Comparison of ENCODE assay signal across 26 cellular contexts in genomic region chr11:13949876-13950275, GRCh38. TPM values are rescaled to one million over a fixed set of nuclear protein-coding genes. Genes with fewer than 3 reads are reported as not detected.
DNase-seq lines count a peak whose midpoint lies in the region; ATAC-seq, FAIRE-seq and TF ChIP-seq lines count a peak whose summit lies in the region.
"Had no signal": no experiment of that assay in that cellular context is flagged by ENCODE, and none has a peak within 500 bp of the region (broad histone marks: within the 10 kb centered on the region; RNA-seq: fewer than 3 reads in every experiment).

No MANE protein-coding gene starts in this region.

- no peak overlapping the region for H2AFZ ChIP-seq in K562 (ENCODE audit: low read depth, low read length)

- no peak overlapping the region for H3K4me2 ChIP-seq in K562 (ENCODE audit: insufficient read depth, low read length)

- POLR2A ChIA-PET in K562 (lab: Yijun Ruan, JAX): interaction anchor here (0.6 to 0.7 kb wide), 2 partner anchors 104 to 200 kb away, joined by 3 to 4 read pairs; no protein-coding TSS in a partner anchor

- ATAC-seq in K562 (no peak), mucosa of descending colon (peak; percentile 55), HG03095 (IDR thresholded peaks at IDR 0.05; ENCODE audit: unreplicated experiment) (no peak)
- no peak for ATAC-seq in activated CD4-positive, CD25-positive, alpha-beta regulatory T cell treated with anti-CD3 and anti-CD28 coated beads, Interleukin-2, amount 50 U/mL, for 24 hours
- ATAC-seq: pancreas; stimulated activated memory B cell treated with anti-CD40 and anti-IgM and Interleukin-4, amounts not matched to agents 10 μg/mL and 1 μg/mL and 100 μg/mL, for 72 hours had no signal

- CTCF ChIA-PET in K562 (lab: Yijun Ruan, JAX; ENCODE audit: low intra/inter-chr PET ratio): interaction anchor here (1.1 to 1.5 kb wide), 2 partner anchors 174 to 178 kb away, joined by 5 read pairs; no protein-coding TSS in a partner anchor

- H3K79me2 ChIP-seq in K562 (ENCODE audit: control insufficient read depth, insufficient read depth, low read length): no peaks in the 10 kb centered on the region

- no TSS peak for BruUV-seq in K562 (replicated peaks; lab: Mats Ljungman, UMichigan)

- H3K4me3 ChIP-seq in K562 (no peak overlapping the region), mucosa of descending colon (no peak overlapping the region)
- H3K4me3 ChIP-seq: HAP-1, pancreas, right atrium auricular region, spleen, suprapubic skin had no signal

- in situ Hi-C loops in K562 (cut with MboI): loop anchor here (5.0 to 10.0 kb wide), 2 partner anchors 178 to 295 kb away; no protein-coding TSS in a partner anchor

- WGBS in K562 (ENCODE audit: insufficient coverage, low coverage, missing lambda C conversion rate): 0% methylated on average over 2 of the region's 2 CpGs

- H3K9me3 ChIP-seq in K562 (replicated peaks; ENCODE audit: control insufficient read depth, insufficient read depth, low read depth, low read length) (no peaks in the 10 kb centered on the region), mucosa of descending colon (no peaks in the 10 kb centered on the region)
- H3K9me3 ChIP-seq: HAP-1, pancreas, right atrium auricular region, spleen, suprapubic skin had no signal

- peak; percentile 76 to 85 for TF ChIP-seq RAD21 in K562 (CRISPR knock-in tag; conservative IDR thresholded peaks at IDR 0.05 in 1 of 2, IDR thresholded peaks at IDR 0.05 in 1 of 2)

- H3K27ac ChIP-seq in K562 (ENCODE audit: extremely low read depth, low read depth, low read length): no peak overlapping the region
- H3K27ac ChIP-seq: pancreas, right atrium auricular region, spleen, suprapubic skin had no signal

- intact Hi-C loops in K562 (cut with micrococcal nuclease) (loop anchor here (2.0 kb wide), 2 partner anchors 77 to 177 kb away; no protein-coding TSS in a partner anchor), mucosa of descending colon (cut with DNase I, micrococcal nuclease) (loop anchor here (10.0 kb wide), 2 partner anchors 175 to 195 kb away; no protein-coding TSS in a partner anchor)

- TF ChIP-seq EP300 in K562 (IDR thresholded peaks at IDR 0.05; ENCODE audit: low read length): no peak

- H3K9ac ChIP-seq in K562 (ENCODE audit: insufficient read depth in 1 of 2, low read depth in 2 of 2, low read length in 2 of 2): no peak overlapping the region

- H3K4me1 ChIP-seq in K562 (replicated peaks in 1 of 2; ENCODE audit: control insufficient read depth in 2 of 2, insufficient read depth in 2 of 2, low read length in 2 of 2) (no peaks in the 10 kb centered on the region), mucosa of descending colon (ENCODE audit: low read depth) (no peaks in the 10 kb centered on the region)
- H3K4me1 ChIP-seq: HAP-1, pancreas, right atrium auricular region, spleen, suprapubic skin had no signal

- H3K27me3 ChIP-seq in K562 (ENCODE audit: control insufficient read depth in 2 of 2, insufficient read depth in 2 of 2, low read length in 2 of 2): peaks cover 5 to 8% of the 10 kb centered on the region in 2 experiments; a peak in 2 of 5 replicates
- H3K27me3 ChIP-seq: pancreas, right atrium auricular region had no signal

- peak; percentile 2 for DNase-seq in NCI-H2171 treated with DMSO at 0.1 percent for 48 hours (lab: John Stamatoyannopoulos, UW)
- no peak for DNase-seq in NCI-H2171 (lab: John Stamatoyannopoulos, UW)
- peak; percentile 37 for DNase-seq in NCI-H82 (lab: John Stamatoyannopoulos, UW)
- DNase-seq in K562 (ENCODE audit: extremely low read depth in 1 of 4, low spot score in 3 of 4): peak in 1 of 4 experiments; percentile 37
- DNase-seq in mucosa of descending colon: no peak
- no peak for DNase-seq in GM19239 (ENCODE audit: insufficient read length, low spot score)
- DNase-seq: activated CD4-positive, alpha-beta T cell treated with anti-CD3 and anti-CD28 coated beads for 1 hour; activated gamma-delta T cell; activated T-cell treated with anti-CD3 and anti-CD28 coated beads, Interleukin-2, amount 50 U/mL, for 1 hour; CD8-positive, alpha-beta memory T cell; DMS79 treated with DMSO at 0.1 percent for 48 hours; effector CD8-positive, alpha-beta T cell; NCI-H1417 treated with DMSO at 0.1 percent for 48 hours; NCI-H510A treated with DMSO at 0.1 percent for 48 hours; pancreas; spleen; stimulated activated CD4-positive, alpha-beta T cell treated with anti-CD3 and anti-CD28 coated beads, Interleukin-2, amount 100 ng/mL, for 48 hours; T1000 had no signal

- H3K9me1 ChIP-seq in K562 (ENCODE audit: control insufficient read depth, insufficient read depth, low read length): no peaks in the 10 kb centered on the region

- H4K20me1 ChIP-seq in K562 (replicated peaks; ENCODE audit: control insufficient read depth, insufficient read depth, low read length): no peaks in the 10 kb centered on the region

- no peak for FAIRE-seq in K562 (lab: Jason Lieb, UNC)
- no peak for FAIRE-seq in GM19239 (lab: Jason Lieb, UNC)
- FAIRE-seq: A204.1, pancreas, urothelium cell line had no signal

- H3K36me3 ChIP-seq in K562 (ENCODE audit: control insufficient read depth, insufficient read depth, low read length) (no peaks in the 10 kb centered on the region), mucosa of descending colon (ENCODE audit: low read depth) (no peaks in the 10 kb centered on the region)
- H3K36me3 ChIP-seq: HAP-1, pancreas, right atrium auricular region, spleen, suprapubic skin had no signal

- peak in 1 of 3 experiments; percentile 55; a peak in 2 of 6 replicates for TF ChIP-seq CTCF in K562 (IDR thresholded peaks at IDR 0.05 in 2 of 3, conservative IDR thresholded peaks at IDR 0.05 in 1 of 3; ENCODE audit: insufficient read depth in 2 of 3, low read depth in 1 of 3, low read length in 3 of 3)
- TF ChIP-seq CTCF in mucosa of descending colon (IDR thresholded peaks at IDR 0.05): no peak

- TF ChIP-seq POLR2A in K562 (conservative IDR thresholded peaks at IDR 0.05): no peak

TF ChIP-seq in K562, 482 proteins besides CTCF, POLR2A, EP300 and RAD21:
- TF ChIP-seq GABPB2 (CRISPR knock-in tag; conservative IDR thresholded peaks at IDR 0.05) (no peak), MECOM (CRISPR knock-in tag; IDR thresholded peaks at IDR 0.05) (0 out of 2 replicates have a peak, but pooled peaks have one; percentile 6), FOSL1 (tag; conservative IDR thresholded peaks at IDR 0.05) (0 out of 2 replicates have a peak, but pooled peaks have one; percentile 11), DEAF1 (CRISPR knock-in tag; IDR thresholded peaks at IDR 0.05) (peak; percentile 89)

RNA-seq across cellular contexts. Expression of gene SPON1, which starts 12.6 kb away (rescaled TPM):
- not detected in 2 replicates for total RNA-seq in K562 (2011; cell fraction: chromatin; rRNA removed; ENCODE audit: low replicate concordance)
- not detected in 2 replicates for total RNA-seq in K562 (2011; cell fraction: nucleolus; rRNA removed)
- total RNA-seq in K562 (2011; cell fraction: nucleoplasm; rRNA removed): not detected in 2 replicates
- not detected in 2 replicates for total RNA-seq in K562 (2014; rRNA removed)
- total RNA-seq in K562 (2014; rRNA removed; fragmentation: Illumina TruSeq; extraction: Trizol): not detected in 2 replicates
- total RNA-seq in K562 (2015; rRNA removed; fragmentation: Illumina TruSeq; extraction: Trizol): not detected in 2 replicates
- 0.07 TPM in 1 of 2 replicates, not detected in the other for total RNA-seq in K562 (2021)
- polyA plus RNA-seq in K562 (2011; rRNA removed): not detected in 2 replicates
- not detected in 2 replicates for polyA plus RNA-seq in K562 (2011; cell fraction: cytosol; rRNA removed)
- polyA plus RNA-seq in K562 (2011; cell fraction: nucleus; rRNA removed): not detected in 2 replicates
- 0.06 and 0.13 TPM in 2 replicates for polyA plus RNA-seq in K562 (2012)
- not detected in 2 replicates for polyA plus RNA-seq in K562 (2014; fragmentation: Illumina TruSeq; extraction: Trizol)
- under 1 TPM; 0.04 to 0.06 TPM for polyA plus RNA-seq in K562 (2014; fragmentation: Nextera tagmentation; extraction: Ambion mirVana)
- polyA plus RNA-seq in K562 (2014; rRNA removed): not detected in 2 replicates
- not detected in 2 replicates for polyA minus RNA-seq in K562 (2011; rRNA and poly(A)+ RNA removed)
- not detected in 2 replicates for polyA minus RNA-seq in K562 (2011; cell fraction: cytosol; rRNA and poly(A)+ RNA removed)
- not detected in 2 replicates for polyA minus RNA-seq in K562 (2011; cell fraction: nucleus; rRNA and poly(A)+ RNA removed)
- total RNA-seq in mucosa of descending colon: 10 to 100 TPM; 43.6 to 85.5 (median 64.2) TPM

Comparison
In these comparisons a context has a peak if more than half of its experiments do, and no peak if none do; other contexts are left out.
1. DNase-seq: peak in NCI-H2171 treated with DMSO at 0.1 percent for 48 hours (single experiment) and NCI-H82 (single experiment); none in NCI-H2171 (single experiment), mucosa of descending colon (0 of 3) and GM19239 (single experiment).
2. RNA of gene SPON1, which starts 12.6 kb away (total RNA-seq): 43.6 to 85.5 TPM in mucosa of descending colon; 0.07 TPM in K562; every median in the first group is over 10 times any median in the second.